Comparison of ENCODE assay signal across 36 cellular contexts in the genomic region with DNA sequence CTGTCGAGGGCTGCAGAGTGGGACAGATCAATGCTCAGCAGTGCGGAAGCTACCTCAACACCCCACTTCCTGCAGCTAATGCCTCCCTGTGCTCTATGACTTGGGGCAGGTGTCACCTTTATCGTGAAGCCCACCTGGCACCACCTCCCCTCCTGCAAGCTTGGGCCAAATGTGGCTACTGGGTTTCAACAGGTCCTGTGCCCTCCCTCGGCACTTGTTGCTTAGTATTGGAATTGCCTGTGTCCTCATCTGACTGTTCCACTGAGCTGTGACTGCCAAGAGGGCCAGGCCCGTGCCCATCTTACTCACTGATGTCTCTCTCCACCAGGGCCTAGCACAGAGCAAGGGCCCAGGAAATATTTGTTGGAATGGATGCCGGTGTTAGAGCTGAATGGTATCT.
"Had no signal": no experiment of that assay in that cellular context is flagged by ENCODE, and none has a peak within 500 bp of the region (broad histone marks: within the 10 kb centered on the region; RNA-seq: fewer than 3 reads in every experiment).

No MANE protein-coding gene starts in this region.

- H3K27me3 Mint-ChIP-seq: activated B cell treated with CpG ODN at 0.5 μM for 24 hours; activated CD4-positive, alpha-beta memory T cell treated with anti-CD3 and anti-CD28 coated beads, Interleukin-2, amount 10 ng/mL, durations not matched to agents 7 days and 5 days; activated CD4-positive, alpha-beta T cell treated with anti-CD3 and anti-CD28 coated beads, Interleukin-2, amount 10 ng/mL, durations not matched to agents 24 days and 14 days; activated CD8-positive, alpha-beta memory T cell treated with anti-CD3 and anti-CD28 coated beads, Interleukin-2, amount 10 ng/mL, durations not matched to agents 7 days and 5 days; activated naive CD4-positive, alpha-beta T cell treated with anti-CD3 and anti-CD28 coated beads, Interleukin-2, amount 50 U/mL, for 24 hours; activated naive CD8-positive, alpha-beta T cell; activated naive CD8-positive, alpha-beta T cell treated with anti-CD3 and anti-CD28 coated beads, Interleukin-2, amount 10 ng/mL, durations not matched to agents 7 days and 5 days; activated naive CD8-positive, alpha-beta T cell treated with anti-CD3 and anti-CD28 coated beads, Interleukin-2, amount 50 U/mL, for 24 hours; activated T-cell treated with anti-CD3 and anti-CD28 coated beads, Interleukin-2, amount 50 U/mL, for 24 hours; brain; central memory CD8-positive, alpha-beta T cell had no signal

- H3K9me3 Mint-ChIP-seq: activated B cell treated with CpG ODN at 0.5 μM for 24 hours; activated CD4-positive, alpha-beta memory T cell treated with anti-CD3 and anti-CD28 coated beads, Interleukin-2, amount 10 ng/mL, durations not matched to agents 7 days and 5 days; activated CD4-positive, alpha-beta T cell treated with anti-CD3 and anti-CD28 coated beads, Interleukin-2, amount 10 ng/mL, durations not matched to agents 24 days and 14 days; activated naive CD4-positive, alpha-beta T cell treated with anti-CD3 and anti-CD28 coated beads, Interleukin-2, amount 50 U/mL, for 24 hours; activated naive CD8-positive, alpha-beta T cell treated with anti-CD3 and anti-CD28 coated beads, Interleukin-2, amount 10 ng/mL, durations not matched to agents 7 days and 5 days; activated naive CD8-positive, alpha-beta T cell treated with anti-CD3 and anti-CD28 coated beads, Interleukin-2, amount 50 U/mL, for 24 hours; activated T-cell treated with anti-CD3 and anti-CD28 coated beads, Interleukin-2, amount 50 U/mL, for 24 hours; activated T-helper 2 cell treated with anti-CD3 and anti-CD28 coated beads, Interferon-gamma antibody, Interleukin-2, Interleukin-4, amounts not matched to agents 10 μg/mL and 5 μg/mL and 100 μg/mL, durations not matched to agents 14 hours and 24 hours and 36 hours; brain; central memory CD8-positive, alpha-beta T cell; T-helper 1 cell treated with Interleukin-12 subunit alpha and Interleukin-12 subunit beta and Interleukin-4 antibody, amounts not matched to agents 30 μg/mL and 1 μg/mL, for 36 hours; T-helper 2 cell treated with Interferon-gamma antibody and Interleukin-4, amounts not matched to agents 5 μg/mL and 100 μg/mL, for 36 hours had no signal

- H3K36me3 Mint-ChIP-seq: activated naive CD8-positive, alpha-beta T cell had no signal

- H3K4me1 Mint-ChIP-seq: activated B cell treated with CpG ODN at 0.5 μM for 24 hours; activated CD4-positive, alpha-beta memory T cell treated with anti-CD3 and anti-CD28 coated beads, Interleukin-2, amount 10 ng/mL, durations not matched to agents 7 days and 5 days; activated CD4-positive, alpha-beta T cell treated with anti-CD3 and anti-CD28 coated beads, Interleukin-2, amount 10 ng/mL, durations not matched to agents 24 days and 14 days; activated CD8-positive, alpha-beta memory T cell treated with anti-CD3 and anti-CD28 coated beads, Interleukin-2, amount 10 ng/mL, durations not matched to agents 7 days and 5 days; activated naive CD4-positive, alpha-beta T cell treated with anti-CD3 and anti-CD28 coated beads, Interleukin-2, amount 50 U/mL, for 24 hours; activated naive CD8-positive, alpha-beta T cell treated with anti-CD3 and anti-CD28 coated beads, Interleukin-2, amount 10 ng/mL, durations not matched to agents 7 days and 5 days; activated naive CD8-positive, alpha-beta T cell treated with anti-CD3 and anti-CD28 coated beads, Interleukin-2, amount 50 U/mL, for 24 hours; brain; central memory CD8-positive, alpha-beta T cell had no signal

- H3K9me3 ChIP-seq: ascending aorta had no signal

- H3K4me1 ChIP-seq: ascending aorta had no signal

- H3K27me3 ChIP-seq: ascending aorta, cardiac muscle cell had no signal

- H3K27ac ChIP-seq: ascending aorta, cardiac muscle cell, VCaP had no signal

- H3K4me3 Mint-ChIP-seq: activated B cell treated with CpG ODN at 0.5 μM for 24 hours; activated CD4-positive, alpha-beta memory T cell treated with anti-CD3 and anti-CD28 coated beads, Interleukin-2, amount 10 ng/mL, durations not matched to agents 7 days and 5 days; activated CD4-positive, alpha-beta T cell treated with anti-CD3 and anti-CD28 coated beads, Interleukin-2, amount 10 ng/mL, durations not matched to agents 24 days and 14 days; activated CD8-positive, alpha-beta memory T cell treated with anti-CD3 and anti-CD28 coated beads, Interleukin-2, amount 10 ng/mL, durations not matched to agents 7 days and 5 days; activated CD8-positive, alpha-beta T cell treated with anti-CD3 and anti-CD28 coated beads, Interleukin-2, amount 10 ng/mL, durations not matched to agents 7 days and 5 days; activated naive CD4-positive, alpha-beta T cell treated with anti-CD3 and anti-CD28 coated beads, Interleukin-2, amount 50 U/mL, for 24 hours; activated naive CD8-positive, alpha-beta T cell; activated naive CD8-positive, alpha-beta T cell treated with anti-CD3 and anti-CD28 coated beads, Interleukin-2, amount 10 ng/mL, durations not matched to agents 7 days and 5 days; activated naive CD8-positive, alpha-beta T cell treated with anti-CD3 and anti-CD28 coated beads, Interleukin-2, amount 50 U/mL, for 24 hours; activated T-cell treated with anti-CD3 and anti-CD28 coated beads, Interleukin-2, amount 50 U/mL, for 24 hours; brain; central memory CD8-positive, alpha-beta T cell; T-helper 1 cell treated with Interleukin-12 subunit alpha and Interleukin-12 subunit beta and Interleukin-4 antibody, amounts not matched to agents 30 μg/mL and 1 μg/mL, for 36 hours; T-helper 2 cell treated with Interferon-gamma antibody and Interleukin-4, amounts not matched to agents 5 μg/mL and 100 μg/mL, for 36 hours had no signal

- H3K27ac Mint-ChIP-seq: activated B cell treated with CpG ODN at 0.5 μM for 24 hours; activated CD4-positive, alpha-beta memory T cell treated with anti-CD3 and anti-CD28 coated beads, Interleukin-2, amount 10 ng/mL, durations not matched to agents 7 days and 5 days; activated CD4-positive, alpha-beta T cell treated with anti-CD3 and anti-CD28 coated beads, Interleukin-2, amount 10 ng/mL, durations not matched to agents 24 days and 14 days; activated CD8-positive, alpha-beta memory T cell treated with anti-CD3 and anti-CD28 coated beads, Interleukin-2, amount 10 ng/mL, durations not matched to agents 7 days and 5 days; activated naive CD4-positive, alpha-beta T cell treated with anti-CD3 and anti-CD28 coated beads, Interleukin-2, amount 50 U/mL, for 24 hours; activated naive CD8-positive, alpha-beta T cell; activated naive CD8-positive, alpha-beta T cell treated with anti-CD3 and anti-CD28 coated beads, Interleukin-2, amount 50 U/mL, for 24 hours; activated T-cell treated with anti-CD3 and anti-CD28 coated beads, Interleukin-2, amount 50 U/mL, for 24 hours; activated T-helper 2 cell treated with anti-CD3 and anti-CD28 coated beads, Interferon-gamma antibody, Interleukin-2, Interleukin-4, amounts not matched to agents 10 μg/mL and 5 μg/mL and 100 μg/mL, durations not matched to agents 14 hours and 24 hours and 36 hours; brain; T-helper 1 cell treated with Interleukin-12 subunit alpha and Interleukin-12 subunit beta and Interleukin-4 antibody, amounts not matched to agents 30 μg/mL and 1 μg/mL, for 36 hours; T-helper 2 cell treated with Interferon-gamma antibody and Interleukin-4, amounts not matched to agents 5 μg/mL and 100 μg/mL, for 36 hours had no signal

- H3K4me3 ChIP-seq: ascending aorta, cardiac muscle cell had no signal

- DNase-seq: activated B cell treated with CpG ODN at 0.5 μM for 24 hours; activated CD4-positive, alpha-beta memory T cell treated with anti-CD3 and anti-CD28 coated beads, Interleukin-2, amount 10 ng/mL, durations not matched to agents 7 days and 5 days; activated CD4-positive, alpha-beta T cell treated with anti-CD3 and anti-CD28 coated beads for 4 hours; activated CD4-positive, alpha-beta T cell treated with anti-CD3 and anti-CD28 coated beads, Interleukin-2, amount 10 ng/mL, durations not matched to agents 24 days and 14 days; activated CD4-positive, alpha-beta T cell treated with anti-CD3 and anti-CD28 coated beads, Interleukin-2, amount 50 U/mL, for 1 hour; activated CD4-positive, alpha-beta T cell treated with anti-CD3 and anti-CD28 coated beads, Interleukin-2, amount 50 U/mL, for 48 hours; activated CD4-positive, CD25-positive, alpha-beta regulatory T cell treated with anti-CD3 and anti-CD28 coated beads, Interleukin-2, amount 50 U/mL, for 72 hours; activated CD8-positive, alpha-beta memory T cell treated with anti-CD3 and anti-CD28 coated beads for 24 hours; activated CD8-positive, alpha-beta memory T cell treated with anti-CD3 and anti-CD28 coated beads, Interleukin-2, amount 10 ng/mL, durations not matched to agents 7 days and 5 days; activated CD8-positive, alpha-beta memory T cell treated with anti-CD3 and anti-CD28 coated beads, Interleukin-2, amount 50 U/mL, for 48 hours; activated CD8-positive, alpha-beta T cell treated with anti-CD3 and anti-CD28 coated beads, Interleukin-2, amount 10 ng/mL, durations not matched to agents 7 days and 5 days; activated effector memory CD4-positive, alpha-beta T cell treated with Interleukin-2 at 50 U/mL for 16 hours; activated gamma-delta T cell; activated naive CD8-positive, alpha-beta T cell treated with anti-CD3 and anti-CD28 coated beads, Interleukin-2, amount 10 ng/mL, durations not matched to agents 7 days and 5 days; activated naive CD8-positive, alpha-beta T cell treated with anti-CD3 and anti-CD28 coated beads, Interleukin-2, amount 50 U/mL, for 24 hours; activated T-cell treated with anti-CD3 and anti-CD28 coated beads, Interleukin-2, amount 50 U/mL, for 24 hours; activated T-cell treated with anti-CD3 and anti-CD28 coated beads, Interleukin-2, amount 50 U/mL, for 48 hours; amygdala; anterior cingulate cortex; caudate nucleus; cerebellar nuclear complex; T-helper 1 cell; T-helper 2 cell; T-helper 9 cell had no signal

- ATAC-seq: activated CD8-positive, alpha-beta memory T cell treated with anti-CD3 and anti-CD28 coated beads, Interleukin-2, amount 10 ng/mL, durations not matched to agents 7 days and 5 days; activated CD8-positive, alpha-beta T cell treated with anti-CD3 and anti-CD28 coated beads, Interleukin-2, amount 10 ng/mL, durations not matched to agents 7 days and 5 days; activated naive CD8-positive, alpha-beta T cell treated with anti-CD3 and anti-CD28 coated beads, Interleukin-2, amount 50 U/mL, for 24 hours had no signal

- FAIRE-seq: bronchial epithelial cell, TTC549 had no signal
